1 cellular context compared by ENCODE assay signal in genomic region chr2:95359501-95359930, GRCh38.
TF ChIP-seq lines count a peak whose summit lies in the region.

No MANE protein-coding gene starts in this region.

TF ChIP-seq in HepG2, 621 proteins besides CTCF, POLR2A, EP300 and RAD21:
- TF ChIP-seq SALL2 (CRISPR knock-in tag; IDR thresholded peaks at IDR 0.05) (no peak), SIX1 (CRISPR knock-in tag; IDR thresholded peaks at IDR 0.05; ENCODE audit: borderline replicate concordance) (no peak), REST (IDR thresholded peaks at IDR 0.05; ENCODE audit: borderline replicate concordance in 1 of 2, low read depth in 1 of 2, low read length in 2 of 2) (no peak), ZNF3 (CRISPR knock-in tag; IDR thresholded peaks at IDR 0.05) (no peak), ZFYVE20 (CRISPR knock-in tag; IDR thresholded peaks at IDR 0.05; ENCODE audit: borderline replicate concordance, low read depth) (no peak), PLRG1 (conservative IDR thresholded peaks at IDR 0.05) (no peak)
